Comparison of ENCODE assay signal across 22 cellular contexts in the genomic region with DNA sequence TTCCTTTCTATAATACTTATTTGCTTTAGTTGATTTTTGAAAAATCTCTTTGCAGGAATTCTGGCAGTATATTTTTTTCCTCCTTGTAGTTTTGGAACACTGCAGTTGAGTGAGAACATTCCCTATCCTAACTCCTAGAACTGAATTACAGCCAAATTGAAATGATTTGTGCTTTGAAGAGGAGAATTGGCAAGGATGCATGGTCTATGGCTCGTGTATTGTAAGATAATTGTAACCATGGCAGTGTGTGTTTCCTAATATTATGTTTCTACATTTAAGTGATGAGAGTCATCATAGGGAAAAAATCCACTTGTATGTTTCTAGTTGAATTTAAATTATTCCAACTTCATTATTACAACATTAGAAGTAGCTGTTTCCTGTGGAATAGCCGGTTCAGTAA.
A peak's percentile ranks its signal among the peaks of the same experiment; 100 is the strongest.
DNase-seq lines count a peak whose midpoint lies in the region; ATAC-seq, FAIRE-seq and TF ChIP-seq lines count a peak whose summit lies in the region.
"Had no signal": no experiment of that assay in that cellular context is flagged by ENCODE, and none has a peak within 500 bp of the region (broad histone marks: within the 10 kb centered on the region; RNA-seq: fewer than 3 reads in every experiment).

No MANE protein-coding gene starts in this region.

- H2AFZ ChIP-seq in astrocyte (ENCODE audit: low read depth, low read length): no peak overlapping the region
- no peak overlapping the region for H2AFZ ChIP-seq in neural progenitor cell (replicated peaks)

- peak; percentile 71 for DNase-seq in NCI-H2029 (lab: John Stamatoyannopoulos, UW)
- DNase-seq in astrocyte (ENCODE audit: low read depth): peak; percentile 4
- no peak for DNase-seq in heart right ventricle
- DNase-seq in neural progenitor cell (ENCODE audit: low spot score): no peak
- DNase-seq: activated CD4-positive, CD25-positive, alpha-beta regulatory T cell treated with anti-CD3 and anti-CD28 coated beads, Interleukin-2, amount 50 U/mL, for 72 hours; dermis blood vessel endothelial cell; DND-41; IMR-90; MG63; NCI-H2081 treated with DMSO at 0.1 percent for 48 hours; NCI-H82 had no signal

- no peaks in the 10 kb centered on the region for H3K4me1 ChIP-seq in astrocyte (ENCODE audit: insufficient read depth, low read length)
- peaks cover 0 to 35% (median 21%) of the 10 kb centered on the region in 9 donors for H3K4me1 ChIP-seq in heart right ventricle
- peaks cover 11% of the 10 kb centered on the region for H3K4me1 ChIP-seq in rectal smooth muscle tissue (ENCODE audit: control insufficient read depth, insufficient read depth, low read length)
- H3K4me1 ChIP-seq in neural progenitor cell: no peaks in the 10 kb centered on the region

- H3K27ac Mint-ChIP-seq in astrocyte (ENCODE audit: unreplicated experiment): no peak overlapping the region
- no peak overlapping the region for H3K27ac Mint-ChIP-seq in neural progenitor cell
- H3K27ac Mint-ChIP-seq: activated naive CD8-positive, alpha-beta T cell; stimulated activated memory B cell treated with anti-CD40 and anti-IgM and Interleukin-4, amounts not matched to agents 10 μg/mL and 1 μg/mL and 100 μg/mL, for 72 hours had no signal

- H3K9me3 Mint-ChIP-seq in astrocyte (ENCODE audit: unreplicated experiment) (no peaks in the 10 kb centered on the region), neural progenitor cell (no peaks in the 10 kb centered on the region)
- H3K9me3 Mint-ChIP-seq: stimulated activated memory B cell treated with anti-CD40 and anti-IgM and Interleukin-4, amounts not matched to agents 10 μg/mL and 1 μg/mL and 100 μg/mL, for 72 hours had no signal

- H3K4me3 ChIP-seq in astrocyte (ENCODE audit: insufficient read depth, low read depth, low read length): no peak overlapping the region
- peak overlapping the region in 2 of 10 donors; percentile 3 to 10 for H3K4me3 ChIP-seq in heart right ventricle
- no peak overlapping the region for H3K4me3 ChIP-seq in rectal smooth muscle tissue (ENCODE audit: low read length)
- no peak overlapping the region for H3K4me3 ChIP-seq in neural progenitor cell
- H3K4me3 ChIP-seq: MG63 had no signal

- H3K27ac ChIP-seq in astrocyte (ENCODE audit: low read depth, low read length): no peak overlapping the region
- H3K27ac ChIP-seq in heart right ventricle: no peak overlapping the region
- peak overlapping the region; percentile 66 for H3K27ac ChIP-seq in rectal smooth muscle tissue (ENCODE audit: low read depth, low read length)
- H3K27ac ChIP-seq in neural progenitor cell: no peak overlapping the region
- H3K27ac ChIP-seq: epithelial cell of prostate, HL-60 had no signal

- H3K4me3 Mint-ChIP-seq in astrocyte (ENCODE audit: unreplicated experiment) (no peak overlapping the region), neural progenitor cell (no peak overlapping the region)
- H3K4me3 Mint-ChIP-seq: activated naive CD8-positive, alpha-beta T cell; stimulated activated memory B cell treated with anti-CD40 and anti-IgM and Interleukin-4, amounts not matched to agents 10 μg/mL and 1 μg/mL and 100 μg/mL, for 72 hours had no signal

- no peaks in the 10 kb centered on the region for H3K36me3 ChIP-seq in astrocyte (ENCODE audit: insufficient read depth, low read length)
- no peaks in the 10 kb centered on the region for H3K36me3 ChIP-seq in heart right ventricle
- no peaks in the 10 kb centered on the region for H3K36me3 ChIP-seq in rectal smooth muscle tissue (ENCODE audit: control insufficient read depth, insufficient read depth, low read length)
- no peaks in the 10 kb centered on the region for H3K36me3 ChIP-seq in neural progenitor cell
- H3K36me3 ChIP-seq: MG63 had no signal

- H3K9ac ChIP-seq in astrocyte (ENCODE audit: low read length) (no peak overlapping the region), rectal smooth muscle tissue (ENCODE audit: low read length) (no peak overlapping the region), neural progenitor cell (no peak overlapping the region)

- H3K27me3 ChIP-seq in astrocyte (ENCODE audit: insufficient read depth, low read length): no peaks in the 10 kb centered on the region
- no peaks in the 10 kb centered on the region for H3K27me3 ChIP-seq in heart right ventricle
- no peaks in the 10 kb centered on the region for H3K27me3 ChIP-seq in rectal smooth muscle tissue (ENCODE audit: control insufficient read depth, insufficient read depth, low read length)
- no peaks in the 10 kb centered on the region for H3K27me3 ChIP-seq in neural progenitor cell

- FAIRE-seq in astrocyte (lab: Jason Lieb, UNC): no peak
- FAIRE-seq: bronchial epithelial cell, H1, keratinocyte had no signal

- TF ChIP-seq CTCF in astrocyte (IDR thresholded peaks at IDR 0.05; ENCODE audit: insufficient read depth, low read depth, low read length) (no peak), heart right ventricle (IDR thresholded peaks at IDR 0.05) (no peak), neural progenitor cell (IDR thresholded peaks at IDR 0.05) (no peak)

- H3K36me3 Mint-ChIP-seq in astrocyte (ENCODE audit: low read depth, unreplicated experiment): no peaks in the 10 kb centered on the region
- H3K36me3 Mint-ChIP-seq in neural progenitor cell: no peaks in the 10 kb centered on the region

- H3K79me2 ChIP-seq in astrocyte (ENCODE audit: insufficient read depth, low read length): no peaks in the 10 kb centered on the region
- no peaks in the 10 kb centered on the region for H3K79me2 ChIP-seq in neural progenitor cell (ENCODE audit: low read depth)

- H3F3A ChIP-seq in neural progenitor cell (ENCODE audit: low read depth): no peaks in the 10 kb centered on the region

- no peaks in the 10 kb centered on the region for H4K20me1 ChIP-seq in astrocyte (ENCODE audit: insufficient read depth, low read length)
- H4K20me1 ChIP-seq in neural progenitor cell (ENCODE audit: low read depth): no peaks in the 10 kb centered on the region

- no peaks in the 10 kb centered on the region for H3K27me3 Mint-ChIP-seq in astrocyte (ENCODE audit: low read depth, unreplicated experiment)
- no peaks in the 10 kb centered on the region for H3K27me3 Mint-ChIP-seq in neural progenitor cell (ENCODE audit: insufficient read depth, low read depth)
- H3K27me3 Mint-ChIP-seq: activated naive CD8-positive, alpha-beta T cell; stimulated activated memory B cell treated with anti-CD40 and anti-IgM and Interleukin-4, amounts not matched to agents 10 μg/mL and 1 μg/mL and 100 μg/mL, for 72 hours had no signal

- peak in 7 of 8 donors; percentile 48 to 88 (median 81) for ATAC-seq in heart right ventricle
- ATAC-seq in HG03280 (IDR thresholded peaks at IDR 0.05; ENCODE audit: unreplicated experiment): no peak
- no peak for ATAC-seq in GM18520 (IDR thresholded peaks at IDR 0.05; ENCODE audit: unreplicated experiment)
- ATAC-seq: Panc1; stimulated activated memory B cell treated with anti-CD40 and anti-IgM and Interleukin-4, amounts not matched to agents 10 μg/mL and 1 μg/mL and 100 μg/mL, for 72 hours had no signal

- WGBS in heart right ventricle, 2 donors: 12 to 15% methylated on average over 2 of the region's 2 CpGs

- intact Hi-C loops in heart right ventricle (cut with DNase I): loop anchor here in 1 of 10 donors (10.0 kb wide), 1 partner anchor 96 kb away; a partner anchor contains a TSS

- H3K4me1 Mint-ChIP-seq in astrocyte (ENCODE audit: low read depth, unreplicated experiment) (no peaks in the 10 kb centered on the region), neural progenitor cell (no peaks in the 10 kb centered on the region)

- H3K4me2 ChIP-seq in astrocyte (ENCODE audit: low read length) (no peak overlapping the region), neural progenitor cell (no peak overlapping the region)

- no peaks in the 10 kb centered on the region for H3K9me3 ChIP-seq in astrocyte (ENCODE audit: insufficient read depth, low read depth, low read length)
- no peaks in the 10 kb centered on the region for H3K9me3 ChIP-seq in heart right ventricle
- no peaks in the 10 kb centered on the region for H3K9me3 ChIP-seq in neural progenitor cell (ENCODE audit: low read depth)
- H3K9me3 ChIP-seq: MG63 had no signal

Comparison
In these comparisons a context has a peak if more than half of its experiments do, and no peak if none do; other contexts are left out.
1. DNase-seq: peak in NCI-H2029 (single experiment) and astrocyte (single experiment); none in heart right ventricle (0 of 2) and neural progenitor cell (single experiment).
2. ATAC-seq: peak in heart right ventricle (7 of 8); none in HG03280 (single experiment) and GM18520 (single experiment).